In the genomic region with DNA sequence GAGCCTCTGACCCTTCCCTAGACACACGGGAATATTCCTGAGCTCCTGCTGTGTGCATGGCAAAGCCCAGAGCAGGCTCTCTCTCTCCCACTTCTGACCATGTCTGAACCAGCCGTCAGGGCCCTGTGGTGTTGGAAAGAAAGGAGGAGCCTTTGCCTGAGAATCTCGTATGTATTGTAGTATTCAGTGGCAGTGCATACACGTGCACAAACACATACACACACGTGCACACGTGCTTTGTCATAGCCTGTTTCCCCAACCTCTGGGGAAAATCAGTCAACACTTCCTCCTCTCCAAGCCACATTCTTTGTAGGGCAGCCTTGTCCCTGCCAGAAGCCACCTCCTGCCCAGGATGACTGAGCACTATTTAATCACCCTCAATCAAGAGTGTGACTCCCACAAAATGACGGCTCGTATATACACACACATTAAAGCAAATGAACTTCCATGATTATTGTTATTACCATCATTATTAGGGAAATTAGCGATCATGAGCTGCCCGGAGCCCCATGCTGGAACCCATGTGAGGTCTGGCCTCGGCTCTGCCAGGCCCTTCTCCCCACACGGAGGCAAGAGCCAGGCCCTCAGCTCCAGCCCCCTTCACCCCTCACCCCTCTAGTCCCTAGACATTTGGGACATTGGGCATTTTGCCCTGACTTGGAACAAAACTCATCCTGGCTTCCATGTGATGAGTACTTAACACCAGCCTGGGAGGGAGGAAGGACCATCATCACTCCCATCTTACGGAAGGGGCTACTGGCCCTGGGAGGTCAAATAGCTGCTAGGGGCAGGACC, we compare ENCODE assay signal across 21 cellular contexts.
DNase-seq lines count a peak whose midpoint lies in the region; ATAC-seq and TF ChIP-seq lines count a peak whose summit lies in the region.
"Had no signal": no experiment of that assay in that cellular context is flagged by ENCODE, and none has a peak within 500 bp of the region (broad histone marks: within the 10 kb centered on the region; RNA-seq: fewer than 3 reads in every experiment).

No MANE protein-coding gene starts in this region.

- H3K4me3 Mint-ChIP-seq in activated CD4-positive, alpha-beta T cell treated with anti-CD3 and anti-CD28 coated beads, Interleukin-2, amount 10 ng/mL, durations not matched to agents 7 days and 5 days: no peak overlapping the region
- H3K4me3 Mint-ChIP-seq: activated CD4-positive, alpha-beta T cell treated with anti-CD3 and anti-CD28 coated beads, Interleukin-2, amount 10 ng/mL, durations not matched to agents 24 days and 14 days; naive thymus-derived CD4-positive, alpha-beta T cell had no signal

- intact Hi-C loops in Right ventricle myocardium inferior (cut with DNase I): no loop called here
- intact Hi-C loops in mucosa of descending colon (cut with DNase I, micrococcal nuclease): no loop called here

- peak; percentile 90 for ATAC-seq in Right ventricle myocardium inferior
- ATAC-seq in mucosa of descending colon: peak; percentile 43
- no peak for ATAC-seq in GM21717 (IDR thresholded peaks at IDR 0.05; ENCODE audit: unreplicated experiment)
- no peak for ATAC-seq in GM21825 (IDR thresholded peaks at IDR 0.05; ENCODE audit: unreplicated experiment)
- ATAC-seq: activated naive CD4-positive, alpha-beta T cell treated with anti-CD3 and anti-CD28 coated beads, Interleukin-2, amount 50 U/mL, for 72 hours; left lobe of liver; naive thymus-derived CD4-positive, alpha-beta T cell had no signal

- H3K9me3 ChIP-seq in mucosa of descending colon: no peaks in the 10 kb centered on the region
- H3K9me3 ChIP-seq: vagina had no signal

- no peaks in the 10 kb centered on the region for H3K27me3 Mint-ChIP-seq in activated CD4-positive, alpha-beta T cell treated with anti-CD3 and anti-CD28 coated beads, Interleukin-2, amount 10 ng/mL, durations not matched to agents 7 days and 5 days
- H3K27me3 Mint-ChIP-seq: activated CD4-positive, alpha-beta T cell treated with anti-CD3 and anti-CD28 coated beads, Interleukin-2, amount 10 ng/mL, durations not matched to agents 24 days and 14 days had no signal

- H3K27ac ChIP-seq in RWPE1: peak overlapping the region; percentile 17; the same call in 1 of the 2 replicates
- H3K27ac ChIP-seq: dorsolateral prefrontal cortex, SK-N-MC, vagina had no signal

- POLR2A ChIA-PET in RWPE1 (lab: Yijun Ruan, JAX; ENCODE audit: low non-redundant PET): no interaction called here
- POLR2A ChIA-PET in activated CD4-positive, alpha-beta T cell treated with anti-CD3 and anti-CD28 coated beads, Interleukin-2, amount 10 ng/mL, durations not matched to agents 7 days and 5 days (lab: Charles Lee): no interaction called here

- no peaks in the 10 kb centered on the region for H3K4me1 Mint-ChIP-seq in activated CD4-positive, alpha-beta T cell treated with anti-CD3 and anti-CD28 coated beads, Interleukin-2, amount 10 ng/mL, durations not matched to agents 7 days and 5 days
- H3K4me1 Mint-ChIP-seq: activated CD4-positive, alpha-beta T cell treated with anti-CD3 and anti-CD28 coated beads, Interleukin-2, amount 10 ng/mL, durations not matched to agents 24 days and 14 days had no signal

- no peaks in the 10 kb centered on the region for H3K4me1 ChIP-seq in mucosa of descending colon (ENCODE audit: low read depth)

- TF ChIP-seq CTCF in RWPE1 (conservative IDR thresholded peaks at IDR 0.05; ENCODE audit: low read depth) (no peak), mucosa of descending colon (IDR thresholded peaks at IDR 0.05) (no peak)

- CTCF ChIA-PET in RWPE1 (lab: Yijun Ruan, JAX): no interaction called here
- CTCF ChIA-PET in activated CD4-positive, alpha-beta T cell treated with anti-CD3 and anti-CD28 coated beads, Interleukin-2, amount 10 ng/mL, durations not matched to agents 7 days and 5 days (lab: Charles Lee): no interaction called here

- H3K9me3 Mint-ChIP-seq in activated CD4-positive, alpha-beta T cell treated with anti-CD3 and anti-CD28 coated beads, Interleukin-2, amount 10 ng/mL, durations not matched to agents 7 days and 5 days: no peaks in the 10 kb centered on the region
- H3K9me3 Mint-ChIP-seq: activated CD4-positive, alpha-beta T cell treated with anti-CD3 and anti-CD28 coated beads, Interleukin-2, amount 10 ng/mL, durations not matched to agents 24 days and 14 days had no signal

- H3K36me3 Mint-ChIP-seq in activated CD4-positive, alpha-beta T cell treated with anti-CD3 and anti-CD28 coated beads, Interleukin-2, amount 10 ng/mL, durations not matched to agents 7 days and 5 days (ENCODE audit: low read depth): no peaks in the 10 kb centered on the region
- H3K36me3 Mint-ChIP-seq: activated naive CD4-positive, alpha-beta T cell treated with anti-CD3 and anti-CD28 coated beads, Interleukin-2, amount 50 U/mL, for 72 hours; CD4-positive, alpha-beta memory T cell; naive thymus-derived CD4-positive, alpha-beta T cell had no signal

- no peak overlapping the region for H3K27ac Mint-ChIP-seq in activated CD4-positive, alpha-beta T cell treated with anti-CD3 and anti-CD28 coated beads, Interleukin-2, amount 10 ng/mL, durations not matched to agents 7 days and 5 days
- H3K27ac Mint-ChIP-seq: activated CD4-positive, alpha-beta T cell treated with anti-CD3 and anti-CD28 coated beads, Interleukin-2, amount 10 ng/mL, durations not matched to agents 24 days and 14 days; activated naive CD4-positive, alpha-beta T cell treated with anti-CD3 and anti-CD28 coated beads, Interleukin-2, amount 50 U/mL, for 72 hours; CD4-positive, alpha-beta memory T cell; naive thymus-derived CD4-positive, alpha-beta T cell had no signal

- H3K36me3 ChIP-seq in mucosa of descending colon (ENCODE audit: low read depth): no peaks in the 10 kb centered on the region
- H3K36me3 ChIP-seq: vagina had no signal

- in situ Hi-C loops in Caki2 (cut with HindIII; ENCODE audit: low pct_unique_long_range_greater_than_20kb, low sequenced_read_pairs): no loop called here

- no peak overlapping the region for H3K4me3 ChIP-seq in mucosa of descending colon
- H3K4me3 ChIP-seq: dorsolateral prefrontal cortex, SK-N-MC, vagina had no signal

- peak; percentile 8 for DNase-seq in Caki2 (ENCODE audit: low read depth)
- no peak for DNase-seq in RWPE1 (ENCODE audit: low spot score)
- DNase-seq in Right ventricle myocardium inferior (ENCODE audit: missing footprints): no peak
- DNase-seq in mucosa of descending colon: peak in 1 of 3 donors; percentile 5
- no peak for DNase-seq in activated CD4-positive, alpha-beta T cell treated with anti-CD3 and anti-CD28 coated beads, Interleukin-2, amount 10 ng/mL, durations not matched to agents 7 days and 5 days
- no peak for DNase-seq in NCI-H1436 treated with DMSO at 0.1 percent for 48 hours (lab: John Stamatoyannopoulos, UW)
- DNase-seq: ACHN; activated CD4-positive, alpha-beta T cell treated with anti-CD3 and anti-CD28 coated beads, Interleukin-2, amount 10 ng/mL, durations not matched to agents 24 days and 14 days; CD4-positive, alpha-beta memory T cell; hippocampal formation; KBM-7; naive thymus-derived CD4-positive, alpha-beta T cell; stimulated activated naive CD4-positive, alpha-beta T cell treated with Interleukin-2 at 50 U/mL for 16 hours; T1000 had no signal

Comparison
In these comparisons a context has a peak if more than half of its experiments do, and no peak if none do; other contexts are left out.
1. ATAC-seq: peak in Right ventricle myocardium inferior (single experiment) and mucosa of descending colon (single experiment); none in GM21717 (single experiment) and GM21825 (single experiment).